In the genomic region with DNA sequence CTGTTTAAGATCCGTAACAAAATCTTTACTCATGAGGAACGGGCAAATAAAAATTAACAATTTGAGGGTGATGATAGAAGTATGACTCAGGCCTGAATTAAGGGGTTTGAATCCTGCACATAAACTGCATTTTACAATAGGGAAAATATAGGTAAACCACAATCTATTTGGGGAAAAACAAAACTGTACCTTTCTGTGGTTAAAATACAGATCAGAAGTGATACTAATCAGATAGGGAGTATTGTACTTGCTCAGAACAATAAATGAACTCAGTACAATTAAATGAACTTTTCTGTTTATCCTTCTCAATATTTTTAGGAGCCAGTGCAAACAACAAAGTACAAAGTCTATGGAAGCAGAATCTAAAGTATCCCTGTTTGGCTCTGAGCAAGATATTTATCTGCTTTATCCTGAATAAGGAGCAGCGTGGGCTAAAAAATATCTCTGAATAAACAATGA, we compare ENCODE assay signal across 16 cellular contexts.
"Had no signal": no experiment of that assay in that cellular context is flagged by ENCODE, and none has a peak within 500 bp of the region (broad histone marks: within the 10 kb centered on the region; RNA-seq: fewer than 3 reads in every experiment).

No MANE protein-coding gene starts in this region.

- H2AFZ ChIP-seq: neural progenitor cell, parathyroid adenoma had no signal

- ATAC-seq: activated T-cell treated with anti-CD3 and anti-CD28 coated beads, Interleukin-2, amount 50 U/mL, for 4 hours had no signal

- H3K27me3 ChIP-seq: dorsolateral prefrontal cortex, esophagus squamous epithelium, neural progenitor cell, right atrium auricular region, tibial artery, vagina had no signal

- DNase-seq: activated CD4-positive, alpha-beta memory T cell treated with anti-CD3 and anti-CD28 coated beads for 36 hours; activated CD4-positive, alpha-beta T cell treated with anti-CD3 and anti-CD28 coated beads for 1 hour; activated effector memory CD4-positive, alpha-beta T cell treated with anti-CD3 and anti-CD28 coated beads, Interleukin-2, amount 50 U/mL, for 16 hours; activated T-cell treated with anti-CD3 and anti-CD28 coated beads, Interleukin-2, amount 50 U/mL, for 4 hours; anterior cingulate cortex; dorsolateral prefrontal cortex; esophagus squamous epithelium; foreskin fibroblast; kidney; small intestine; T-helper 9 cell; tibial artery had no signal

- H3K4me2 ChIP-seq: neural progenitor cell had no signal

- H3K4me1 ChIP-seq: esophagus squamous epithelium, neural progenitor cell, parathyroid adenoma, vagina had no signal

- H3K79me2 ChIP-seq: parathyroid adenoma had no signal

- H3K4me3 ChIP-seq: dorsolateral prefrontal cortex, esophagus squamous epithelium, neural progenitor cell, right atrium auricular region, tibial artery, vagina had no signal

- H3K9me3 ChIP-seq: esophagus squamous epithelium, right atrium auricular region, tibial artery, vagina had no signal

- H3K27ac ChIP-seq: dorsolateral prefrontal cortex, esophagus squamous epithelium, neural progenitor cell, parathyroid adenoma, right atrium auricular region, tibial artery, vagina had no signal

- H3K9ac ChIP-seq: neural progenitor cell, parathyroid adenoma had no signal

- H3K36me3 ChIP-seq: esophagus squamous epithelium, neural progenitor cell, right atrium auricular region, tibial artery, vagina had no signal
